Comparison of ENCODE assay signal across 8 cellular contexts in the genomic region with DNA sequence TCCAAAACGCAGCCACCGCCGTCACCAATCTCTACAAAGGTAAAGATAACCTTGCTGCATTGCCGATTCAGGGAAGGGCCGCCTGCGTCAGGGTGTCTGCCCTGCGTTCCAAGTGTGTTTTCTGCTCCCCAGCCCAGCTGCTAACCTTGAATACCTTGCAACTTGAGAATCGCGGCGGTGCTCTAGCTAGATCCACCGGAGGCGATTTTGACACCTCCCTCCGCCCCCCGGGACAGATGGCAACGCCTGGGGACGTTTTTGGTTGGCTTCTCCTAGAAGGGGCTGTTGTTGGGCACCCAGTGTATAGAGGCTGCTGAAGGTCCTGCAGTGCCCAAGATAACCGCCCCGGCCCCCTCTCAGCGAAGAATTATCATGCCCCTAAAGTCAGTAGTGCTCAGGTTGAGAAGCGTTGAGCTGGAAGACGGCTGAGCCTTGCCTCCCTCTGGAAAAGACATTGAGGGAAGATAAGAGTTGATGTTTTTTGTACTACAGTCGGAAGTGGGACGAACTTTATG. TPM values are rescaled to one million over a fixed set of nuclear protein-coding genes. Genes with fewer than 3 reads are reported as not detected.
A peak's percentile ranks its signal among the peaks of the same experiment; 100 is the strongest.
DNase-seq lines count a peak whose midpoint lies in the region; ATAC-seq, FAIRE-seq and TF ChIP-seq lines count a peak whose summit lies in the region.

No MANE protein-coding gene starts in this region.

- intact Hi-C loops in GM12878 (cut with micrococcal nuclease; ENCODE audit: unreplicated experiment) (loop anchor here (1.0 to 5.0 kb wide), 3 partner anchors 7 to 296 kb away; a partner anchor contains a TSS), left colon (cut with DNase I, micrococcal nuclease) (no loop called here)

- no peaks in the 10 kb centered on the region for H3K9me2 ChIP-seq in GM23248 (ENCODE audit: insufficient read depth)

- peak; percentile 14; the same call in 1 of the 2 replicates for TF ChIP-seq POLR2A in GM12878 (IDR thresholded peaks at IDR 0.05; ENCODE audit: low read depth, low read length)

- H3K27ac Mint-ChIP-seq in stimulated activated naive B cell treated with anti-CD40 and anti-IgM and Interleukin-4, amounts not matched to agents 10 μg/mL and 1 μg/mL and 100 μg/mL, for 72 hours, result peak overlapping the region; percentile 99

- H3K36me3 Mint-ChIP-seq in stimulated activated naive B cell treated with anti-CD40 and anti-IgM and Interleukin-4, amounts not matched to agents 10 μg/mL and 1 μg/mL and 100 μg/mL, for 72 hours, result peaks cover 33 to 45% of the 10 kb centered on the region in 2 donors

- no peak for FAIRE-seq in GM12878 (lab: Jason Lieb, UNC)

- H3K4me1 Mint-ChIP-seq in stimulated activated naive B cell treated with anti-CD40 and anti-IgM and Interleukin-4, amounts not matched to agents 10 μg/mL and 1 μg/mL and 100 μg/mL, for 72 hours, result peaks cover 39 to 56% of the 10 kb centered on the region in 2 donors

- WGBS in GM23248 (ENCODE audit: low coverage in 1 of 2, low lambda C conversion rate in 2 of 2, missing lambda C conversion rate in 2 of 2), 2 experiments, result 1 to 3% methylated on average over 23 of the region's 23 CpGs
- 2% methylated on average over 23 of the region's 23 CpGs for WGBS in GM12878 (ENCODE audit: insufficient coverage, insufficient replicate concordance, low lambda C conversion rate, missing lambda C conversion rate)

- ATAC-seq in GM12878 (peak; percentile 4), left colon (no peak), HG02981 (IDR thresholded peaks at IDR 0.05; ENCODE audit: unreplicated experiment) (no peak), HG03175 (IDR thresholded peaks at IDR 0.05; ENCODE audit: unreplicated experiment) (no peak)
- ATAC-seq in stimulated activated naive B cell treated with anti-CD40 and anti-IgM and Interleukin-4, amounts not matched to agents 10 μg/mL and 1 μg/mL and 100 μg/mL, for 72 hours (replicated peaks), result no peak

- peaks cover 38% of the 10 kb centered on the region for H3K4me1 ChIP-seq in GM23248 (ENCODE audit: insufficient read depth)
- H3K4me1 ChIP-seq in GM12878 (ENCODE audit: control insufficient read depth, insufficient read depth, low read length), result peaks cover 6% of the 10 kb centered on the region

- H3F3A ChIP-seq in GM23248 (ENCODE audit: insufficient read depth), result peaks cover 34% of the 10 kb centered on the region

- peak overlapping the region; percentile 87 for H3K27ac ChIP-seq in GM23248
- H3K27ac ChIP-seq in GM12878 (ENCODE audit: control insufficient read depth, insufficient read depth), result peak overlapping the region; percentile 90

- H3K79me2 ChIP-seq in GM23248 (ENCODE audit: insufficient read depth) (peaks cover 65% of the 10 kb centered on the region), GM12878 (ENCODE audit: control insufficient read depth, insufficient read depth, low read length) (peaks cover 74% of the 10 kb centered on the region)

- CTCF ChIA-PET in GM12878 (lab: Yijun Ruan, JAX), result interaction anchor here (0.7 to 2.5 kb wide), 7 partner anchors 8 to 1283 kb away, joined by 3 to 8 read pairs (median 3); no protein-coding TSS in a partner anchor

- H3K27me3 ChIP-seq in GM23248 (replicated peaks; ENCODE audit: insufficient read depth), result no peaks in the 10 kb centered on the region
- H3K27me3 ChIP-seq in GM12878 (replicated peaks in 1 of 2; ENCODE audit: control insufficient read depth in 2 of 2, insufficient read depth in 2 of 2, low read length in 1 of 2), result no peaks in the 10 kb centered on the region

- BruUV-seq in GM12878 (replicated peaks; lab: Mats Ljungman, UMichigan), result no TSS peak

- H3K4me2 ChIP-seq in GM23248 (ENCODE audit: unreplicated experiment) (peak overlapping the region; percentile 93), GM12878 (ENCODE audit: control insufficient read depth, insufficient read depth) (peak overlapping the region; percentile 91)

- TF ChIP-seq RAD21 in GM12878 (IDR thresholded peaks at IDR 0.05; ENCODE audit: insufficient read depth, low read depth, low read length), result no peak

- no peak for TF ChIP-seq EP300 in GM12878 (IDR thresholded peaks at IDR 0.05; ENCODE audit: borderline replicate concordance in 1 of 2, control insufficient read depth in 1 of 2, low read depth in 2 of 2, low read length in 2 of 2)

- H4K20me1 ChIP-seq in GM23248 (ENCODE audit: insufficient read depth), result peaks cover 41% of the 10 kb centered on the region
- H4K20me1 ChIP-seq in GM12878 (ENCODE audit: control insufficient read depth, insufficient read depth), result peaks cover 12% of the 10 kb centered on the region

- TF ChIP-seq CTCF in GM12878 (IDR thresholded peaks at IDR 0.05 in 2 of 3, conservative IDR thresholded peaks at IDR 0.05 in 1 of 3; ENCODE audit: control insufficient read depth in 2 of 3, extremely low read depth in 1 of 3, insufficient read depth in 1 of 3, low read depth in 3 of 3, low read length in 3 of 3), result no peak

- POLR2A ChIA-PET in GM12878 (lab: Charles Lee), result interaction anchor here (0.6 to 2.4 kb wide), 7 partner anchors 10 to 426 kb away, joined by 3 to 10 read pairs (median 4); a partner anchor contains a TSS

- RAD21 ChIA-PET in GM12878 (lab: Charles Lee; ENCODE audit: unreplicated experiment), result interaction anchor here (0.8 to 3.0 kb wide), 7 partner anchors 9 to 224 kb away, joined by 3 to 12 read pairs (median 5); a partner anchor contains a TSS

- H3K36me3 ChIP-seq in GM23248 (ENCODE audit: low read depth) (peaks cover 15% of the 10 kb centered on the region; the same call in 1 of the 2 replicates), GM12878 (ENCODE audit: control insufficient read depth in 2 of 2, insufficient read depth in 2 of 2, low read length in 1 of 2) (no peaks in the 10 kb centered on the region)

- peak overlapping the region; percentile 97 to 98 for H3K4me3 Mint-ChIP-seq in stimulated activated naive B cell treated with anti-CD40 and anti-IgM and Interleukin-4, amounts not matched to agents 10 μg/mL and 1 μg/mL and 100 μg/mL, for 72 hours

- no peaks in the 10 kb centered on the region for H3K27me3 Mint-ChIP-seq in stimulated activated naive B cell treated with anti-CD40 and anti-IgM and Interleukin-4, amounts not matched to agents 10 μg/mL and 1 μg/mL and 100 μg/mL, for 72 hours

- H3K9ac ChIP-seq in GM23248, result peak overlapping the region; percentile 97
- H3K9ac ChIP-seq in GM12878 (ENCODE audit: control insufficient read depth, insufficient read depth, low read length), result peak overlapping the region; percentile 94

- SMC1A ChIA-PET in GM12878 (lab: Charles Lee; ENCODE audit: uncharacterized antibody, unreplicated experiment), result interaction anchor here (1.0 to 1.2 kb wide), 3 partner anchors 10 to 42 kb away, joined by 3 to 5 read pairs (median 3); no protein-coding TSS in a partner anchor

- no peaks in the 10 kb centered on the region for H3K9me3 Mint-ChIP-seq in stimulated activated naive B cell treated with anti-CD40 and anti-IgM and Interleukin-4, amounts not matched to agents 10 μg/mL and 1 μg/mL and 100 μg/mL, for 72 hours

- no peak overlapping the region for H2AFZ ChIP-seq in GM23248
- no peak overlapping the region for H2AFZ ChIP-seq in GM12878 (ENCODE audit: control insufficient read depth, low read depth, low read length)

- H3K9me3 ChIP-seq in GM23248 (ENCODE audit: low read depth), result no peaks in the 10 kb centered on the region
- H3K9me3 ChIP-seq in GM12878 (replicated peaks; ENCODE audit: control insufficient read depth, insufficient read depth, low read length), result no peaks in the 10 kb centered on the region

- H3K4me3 ChIP-seq in GM23248 (peak overlapping the region; percentile 87), GM12878 (peak overlapping the region; percentile 81)

- DNase-seq in GM23248 (peak; percentile 48), OCI-M1 (lab: John Stamatoyannopoulos, UW) (peak; percentile 49), GM12878 (ENCODE audit: low read depth, low spot score) (no peak), left colon (peak; percentile 36 to 47), GDM1 (lab: John Stamatoyannopoulos, UW) (no peak)
- no peak for DNase-seq in stimulated activated naive B cell treated with anti-CD40 and anti-IgM and Interleukin-4, amounts not matched to agents 10 μg/mL and 1 μg/mL and 100 μg/mL, for 72 hours

- in situ Hi-C loops in GM23248 (cut with MboI), result no loop called here
- in situ Hi-C loops in GM12878 (cut with MboI), result no loop called here

TF ChIP-seq in GM12878, 131 proteins besides CTCF, POLR2A, EP300 and RAD21 (continues in another document):
- TF ChIP-seq, protein P1, sequence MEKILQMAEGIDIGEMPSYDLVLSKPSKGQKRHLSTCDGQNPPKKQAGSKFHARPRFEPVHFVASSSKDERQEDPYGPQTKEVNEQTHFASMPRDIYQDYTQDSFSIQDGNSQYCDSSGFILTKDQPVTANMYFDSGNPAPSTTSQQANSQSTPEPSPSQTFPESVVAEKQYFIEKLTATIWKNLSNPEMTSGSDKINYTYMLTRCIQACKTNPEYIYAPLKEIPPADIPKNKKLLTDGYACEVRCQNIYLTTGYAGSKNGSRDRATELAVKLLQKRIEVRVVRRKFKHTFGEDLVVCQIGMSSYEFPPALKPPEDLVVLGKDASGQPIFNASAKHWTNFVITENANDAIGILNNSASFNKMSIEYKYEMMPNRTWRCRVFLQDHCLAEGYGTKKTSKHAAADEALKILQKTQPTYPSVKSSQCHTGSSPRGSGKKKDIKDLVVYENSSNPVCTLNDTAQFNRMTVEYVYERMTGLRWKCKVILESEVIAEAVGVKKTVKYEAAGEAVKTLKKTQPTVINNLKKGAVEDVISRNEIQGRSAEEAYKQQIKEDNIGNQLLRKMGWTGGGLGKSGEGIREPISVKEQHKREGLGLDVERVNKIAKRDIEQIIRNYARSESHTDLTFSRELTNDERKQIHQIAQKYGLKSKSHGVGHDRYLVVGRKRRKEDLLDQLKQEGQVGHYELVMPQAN (conservative IDR thresholded peaks at IDR 0.05), result peak; percentile 56; the same call in 1 of the 2 replicates

RNA-seq across cellular contexts. Expression of a gene that starts 1.6 kb away (rescaled TPM):
- 79.2 and 85.5 TPM in 2 replicates for total RNA-seq in GM23248 (2014; rRNA removed; shearing (Covaris generic))
- polyA plus RNA-seq in GM23248 (2016; fragmentation: Nextera tagmentation; extraction: Ambion mirVana) (11.7 and 12.0 TPM in 2 replicates), GM12878 (2011; rRNA removed) (32.5 and 43.1 TPM in 2 replicates), GM12878 (2014; fragmentation: Illumina TruSeq; extraction: Trizol) (22.7 and 25.4 TPM in 2 replicates), GM12878 (2014; fragmentation: Nextera tagmentation; extraction: Ambion mirVana) (10 to 100 TPM in 1 of 2 experiments, 1 to 10 TPM in 1; 8.7 to 12.5 TPM), GM12878 (2014; rRNA removed) (21.7 and 23.5 TPM in 2 replicates), GM12878 (2016; fragmentation: Nextera tagmentation; extraction: Ambion mirVana) (10 to 100 TPM; 10.3 to 11.7 TPM)
- 114 and 120 TPM in 2 replicates for total RNA-seq in GM12878 (2013; cell fraction: nucleolus; rRNA removed)
- total RNA-seq in GM12878 (2014; rRNA removed) (37.5 and 43.6 TPM in 2 replicates), GM12878 (2014; rRNA removed; fragmentation: Illumina TruSeq; extraction: Trizol) (36.4 and 37.2 TPM in 2 replicates), GM12878 (2021) (50.3 and 52.5 TPM in 2 replicates), left colon (10 to 100 TPM; 46.4 to 58.9 TPM)
- 15.6 TPM for polyA plus RNA-seq in GM12878 (2011; ENCODE audit: low read depth)
- 13.9 and 20.3 TPM in 2 replicates for polyA plus RNA-seq in GM12878 (2011; cell fraction: cytosol; rRNA removed)
- polyA plus RNA-seq in GM12878 (2011; cell fraction: nucleus; rRNA removed), result 15.3 and 17.4 TPM in 2 replicates
- 19.7 TPM in 2 replicates for polyA plus RNA-seq in GM12878 (2012)
- 43.4 and 59.5 TPM in 2 replicates for polyA minus RNA-seq in GM12878 (2011; rRNA and poly(A)+ RNA removed)
- 19.5 and 23.3 TPM in 2 replicates for polyA minus RNA-seq in GM12878 (2011; cell fraction: cytosol; rRNA and poly(A)+ RNA removed)
- 13.7 and 22.6 TPM in 2 replicates for polyA minus RNA-seq in GM12878 (2011; cell fraction: nucleus; rRNA and poly(A)+ RNA removed)

Comparison
In these comparisons a context has a peak if more than half of its experiments do, and no peak if none do; other contexts are left out.
1. DNase-seq: peak in GM23248 (single experiment), OCI-M1 (single experiment) and left colon (2 of 2); none in GM12878 (single experiment), stimulated activated naive B cell treated with anti-CD40 and anti-IgM and Interleukin-4, amounts not matched to agents 10 μg/mL and 1 μg/mL and 100 μg/mL, for 72 hours (single experiment) and GDM1 (single experiment).